2 cellular contexts compared by ENCODE assay signal in the genomic region with DNA sequence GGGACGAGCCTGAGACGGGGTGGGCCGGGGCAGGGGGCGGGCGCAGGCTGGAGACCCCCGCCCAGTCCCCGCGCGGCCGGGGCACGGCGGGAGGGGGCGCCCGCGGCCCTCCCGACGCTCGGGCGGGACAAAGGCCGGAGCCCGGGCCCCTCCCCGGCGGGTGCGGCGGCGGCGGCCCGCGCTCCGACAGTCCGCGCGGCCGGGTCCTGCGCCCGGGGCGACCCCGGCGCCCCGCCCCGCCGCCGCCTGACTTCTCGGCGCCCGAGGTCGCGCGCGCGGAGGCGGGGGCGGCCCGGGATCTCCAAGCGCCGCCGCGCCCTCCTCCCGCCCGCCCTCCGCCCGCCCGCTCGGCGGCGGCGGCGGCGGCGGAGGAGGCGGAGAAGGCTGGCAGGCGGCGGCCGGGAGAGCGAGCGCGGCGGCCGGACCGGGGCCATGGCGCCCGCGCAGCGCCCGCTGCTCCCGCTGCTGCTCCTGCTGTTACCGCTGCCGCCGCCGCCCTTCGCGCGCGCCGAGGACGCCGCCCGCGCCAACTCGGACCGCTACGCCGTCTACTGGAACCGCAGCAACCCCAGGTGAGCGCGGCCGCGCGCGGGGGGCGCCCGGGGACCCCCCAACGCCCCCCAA.
TF ChIP-seq lines count a peak whose summit lies in the region.

A gene (plus strand): TSS at position 137 of the 624 bp plus-strand sequence. CDS start 296 bp downstream, at position 433.

TF ChIP-seq in HEK293T, 16 proteins besides CTCF, POLR2A, EP300 and RAD21:
- TF ChIP-seq L3MBTL2 (conservative IDR thresholded peaks at IDR 0.05) = no peak
- TF ChIP-seq FOXK2 (IDR thresholded peaks at IDR 0.05) = no peak
- no peak for TF ChIP-seq NFRKB (IDR thresholded peaks at IDR 0.05)
- no peak for TF ChIP-seq BHLHE40 (IDR thresholded peaks at IDR 0.05; ENCODE audit: borderline replicate concordance)
- no peak for TF ChIP-seq SUZ12 (IDR thresholded peaks at IDR 0.05)
- no peak for TF ChIP-seq ZNF384 (IDR thresholded peaks at IDR 0.05)
- TF ChIP-seq SP1 (IDR thresholded peaks at IDR 0.05) = no peak
- no peak for TF ChIP-seq FOXA1 (IDR thresholded peaks at IDR 0.05)
- TF ChIP-seq CTBP1 (IDR thresholded peaks at IDR 0.05; ENCODE audit: borderline replicate concordance) = no peak
- TF ChIP-seq HDGF (IDR thresholded peaks at IDR 0.05; ENCODE audit: borderline replicate concordance) = no peak
- TF ChIP-seq LEF1 (IDR thresholded peaks at IDR 0.05; ENCODE audit: borderline replicate concordance) = no peak
- no peak for TF ChIP-seq ARNT (IDR thresholded peaks at IDR 0.05)
- TF ChIP-seq, protein P1, sequence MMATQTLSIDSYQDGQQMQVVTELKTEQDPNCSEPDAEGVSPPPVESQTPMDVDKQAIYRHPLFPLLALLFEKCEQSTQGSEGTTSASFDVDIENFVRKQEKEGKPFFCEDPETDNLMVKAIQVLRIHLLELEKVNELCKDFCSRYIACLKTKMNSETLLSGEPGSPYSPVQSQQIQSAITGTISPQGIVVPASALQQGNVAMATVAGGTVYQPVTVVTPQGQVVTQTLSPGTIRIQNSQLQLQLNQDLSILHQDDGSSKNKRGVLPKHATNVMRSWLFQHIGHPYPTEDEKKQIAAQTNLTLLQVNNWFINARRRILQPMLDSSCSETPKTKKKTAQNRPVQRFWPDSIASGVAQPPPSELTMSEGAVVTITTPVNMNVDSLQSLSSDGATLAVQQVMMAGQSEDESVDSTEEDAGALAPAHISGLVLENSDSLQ (IDR thresholded peaks at IDR 0.05) = no peak
- TF ChIP-seq FOXM1 (IDR thresholded peaks at IDR 0.05; ENCODE audit: borderline replicate concordance) = no peak
TF ChIP-seq in HEK293T: peak in this region for 0.

TF ChIP-seq in K562, 482 proteins besides CTCF, POLR2A, EP300 and RAD21 (continues in another document):
- TF ChIP-seq, protein P2, sequence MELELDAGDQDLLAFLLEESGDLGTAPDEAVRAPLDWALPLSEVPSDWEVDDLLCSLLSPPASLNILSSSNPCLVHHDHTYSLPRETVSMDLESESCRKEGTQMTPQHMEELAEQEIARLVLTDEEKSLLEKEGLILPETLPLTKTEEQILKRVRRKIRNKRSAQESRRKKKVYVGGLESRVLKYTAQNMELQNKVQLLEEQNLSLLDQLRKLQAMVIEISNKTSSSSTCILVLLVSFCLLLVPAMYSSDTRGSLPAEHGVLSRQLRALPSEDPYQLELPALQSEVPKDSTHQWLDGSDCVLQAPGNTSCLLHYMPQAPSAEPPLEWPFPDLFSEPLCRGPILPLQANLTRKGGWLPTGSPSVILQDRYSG (tag; conservative IDR thresholded peaks at IDR 0.05; ENCODE audit: low read depth) = no peak
- TF ChIP-seq ILF3 (IDR thresholded peaks at IDR 0.05; ENCODE audit: borderline replicate concordance) = no peak
- TF ChIP-seq GATAD2A (IDR thresholded peaks at IDR 0.05) = no peak
- TF ChIP-seq FOXA3 (CRISPR knock-in tag; conservative IDR thresholded peaks at IDR 0.05 in 1 of 2, IDR thresholded peaks at IDR 0.05 in 1 of 2) = no peak
- TF ChIP-seq POLR2B (IDR thresholded peaks at IDR 0.05; ENCODE audit: low read depth, partially characterized antibody) = no peak
- no peak for TF ChIP-seq HNRNPUL1 (IDR thresholded peaks at IDR 0.05; ENCODE audit: low read length)
- TF ChIP-seq, protein P3, sequence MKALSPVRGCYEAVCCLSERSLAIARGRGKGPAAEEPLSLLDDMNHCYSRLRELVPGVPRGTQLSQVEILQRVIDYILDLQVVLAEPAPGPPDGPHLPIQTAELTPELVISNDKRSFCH (CRISPR knock-in tag; IDR thresholded peaks at IDR 0.05) = no peak
- TF ChIP-seq, protein P3 (tag; IDR thresholded peaks at IDR 0.05) = no peak
- TF ChIP-seq, protein P4, sequence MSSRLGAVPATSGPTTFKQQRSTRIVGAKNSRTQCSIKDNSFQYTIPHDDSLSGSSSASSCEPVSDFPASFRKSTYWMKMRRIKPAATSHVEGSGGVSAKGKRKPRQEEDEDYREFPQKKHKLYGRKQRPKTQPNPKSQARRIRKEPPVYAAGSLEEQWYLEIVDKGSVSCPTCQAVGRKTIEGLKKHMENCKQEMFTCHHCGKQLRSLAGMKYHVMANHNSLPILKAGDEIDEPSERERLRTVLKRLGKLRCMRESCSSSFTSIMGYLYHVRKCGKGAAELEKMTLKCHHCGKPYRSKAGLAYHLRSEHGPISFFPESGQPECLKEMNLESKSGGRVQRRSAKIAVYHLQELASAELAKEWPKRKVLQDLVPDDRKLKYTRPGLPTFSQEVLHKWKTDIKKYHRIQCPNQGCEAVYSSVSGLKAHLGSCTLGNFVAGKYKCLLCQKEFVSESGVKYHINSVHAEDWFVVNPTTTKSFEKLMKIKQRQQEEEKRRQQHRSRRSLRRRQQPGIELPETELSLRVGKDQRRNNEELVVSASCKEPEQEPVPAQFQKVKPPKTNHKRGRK (tag; IDR thresholded peaks at IDR 0.05) = no peak
- TF ChIP-seq, protein P5, sequence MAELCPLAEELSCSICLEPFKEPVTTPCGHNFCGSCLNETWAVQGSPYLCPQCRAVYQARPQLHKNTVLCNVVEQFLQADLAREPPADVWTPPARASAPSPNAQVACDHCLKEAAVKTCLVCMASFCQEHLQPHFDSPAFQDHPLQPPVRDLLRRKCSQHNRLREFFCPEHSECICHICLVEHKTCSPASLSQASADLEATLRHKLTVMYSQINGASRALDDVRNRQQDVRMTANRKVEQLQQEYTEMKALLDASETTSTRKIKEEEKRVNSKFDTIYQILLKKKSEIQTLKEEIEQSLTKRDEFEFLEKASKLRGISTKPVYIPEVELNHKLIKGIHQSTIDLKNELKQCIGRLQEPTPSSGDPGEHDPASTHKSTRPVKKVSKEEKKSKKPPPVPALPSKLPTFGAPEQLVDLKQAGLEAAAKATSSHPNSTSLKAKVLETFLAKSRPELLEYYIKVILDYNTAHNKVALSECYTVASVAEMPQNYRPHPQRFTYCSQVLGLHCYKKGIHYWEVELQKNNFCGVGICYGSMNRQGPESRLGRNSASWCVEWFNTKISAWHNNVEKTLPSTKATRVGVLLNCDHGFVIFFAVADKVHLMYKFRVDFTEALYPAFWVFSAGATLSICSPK (IDR thresholded peaks at IDR 0.05; ENCODE audit: borderline replicate concordance) = no peak
- peak; percentile 43; the same call in 1 of the 2 replicates for TF ChIP-seq CXXC5 (CRISPR knock-in tag; IDR thresholded peaks at IDR 0.05)
- TF ChIP-seq, protein P6, sequence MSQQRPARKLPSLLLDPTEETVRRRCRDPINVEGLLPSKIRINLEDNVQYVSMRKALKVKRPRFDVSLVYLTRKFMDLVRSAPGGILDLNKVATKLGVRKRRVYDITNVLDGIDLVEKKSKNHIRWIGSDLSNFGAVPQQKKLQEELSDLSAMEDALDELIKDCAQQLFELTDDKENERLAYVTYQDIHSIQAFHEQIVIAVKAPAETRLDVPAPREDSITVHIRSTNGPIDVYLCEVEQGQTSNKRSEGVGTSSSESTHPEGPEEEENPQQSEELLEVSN (IDR thresholded peaks at IDR 0.05; ENCODE audit: borderline replicate concordance in 1 of 2, extremely low read depth in 1 of 2, insufficient read depth in 1 of 2, insufficient read length in 1 of 2, low read depth in 1 of 2, low read length in 1 of 2, poor library complexity in 1 of 2, severe bottlenecking in 1 of 2) = peak in 1 of 2 experiments; percentile 64
- TF ChIP-seq ZBTB7A (IDR thresholded peaks at IDR 0.05; ENCODE audit: borderline replicate concordance, control insufficient read depth, low read depth, low read length) = peak; percentile 82; the same call in 1 of the 2 replicates
- no peak for TF ChIP-seq ZNF551 (CRISPR knock-in tag; IDR thresholded peaks at IDR 0.05)
- TF ChIP-seq, protein P7, sequence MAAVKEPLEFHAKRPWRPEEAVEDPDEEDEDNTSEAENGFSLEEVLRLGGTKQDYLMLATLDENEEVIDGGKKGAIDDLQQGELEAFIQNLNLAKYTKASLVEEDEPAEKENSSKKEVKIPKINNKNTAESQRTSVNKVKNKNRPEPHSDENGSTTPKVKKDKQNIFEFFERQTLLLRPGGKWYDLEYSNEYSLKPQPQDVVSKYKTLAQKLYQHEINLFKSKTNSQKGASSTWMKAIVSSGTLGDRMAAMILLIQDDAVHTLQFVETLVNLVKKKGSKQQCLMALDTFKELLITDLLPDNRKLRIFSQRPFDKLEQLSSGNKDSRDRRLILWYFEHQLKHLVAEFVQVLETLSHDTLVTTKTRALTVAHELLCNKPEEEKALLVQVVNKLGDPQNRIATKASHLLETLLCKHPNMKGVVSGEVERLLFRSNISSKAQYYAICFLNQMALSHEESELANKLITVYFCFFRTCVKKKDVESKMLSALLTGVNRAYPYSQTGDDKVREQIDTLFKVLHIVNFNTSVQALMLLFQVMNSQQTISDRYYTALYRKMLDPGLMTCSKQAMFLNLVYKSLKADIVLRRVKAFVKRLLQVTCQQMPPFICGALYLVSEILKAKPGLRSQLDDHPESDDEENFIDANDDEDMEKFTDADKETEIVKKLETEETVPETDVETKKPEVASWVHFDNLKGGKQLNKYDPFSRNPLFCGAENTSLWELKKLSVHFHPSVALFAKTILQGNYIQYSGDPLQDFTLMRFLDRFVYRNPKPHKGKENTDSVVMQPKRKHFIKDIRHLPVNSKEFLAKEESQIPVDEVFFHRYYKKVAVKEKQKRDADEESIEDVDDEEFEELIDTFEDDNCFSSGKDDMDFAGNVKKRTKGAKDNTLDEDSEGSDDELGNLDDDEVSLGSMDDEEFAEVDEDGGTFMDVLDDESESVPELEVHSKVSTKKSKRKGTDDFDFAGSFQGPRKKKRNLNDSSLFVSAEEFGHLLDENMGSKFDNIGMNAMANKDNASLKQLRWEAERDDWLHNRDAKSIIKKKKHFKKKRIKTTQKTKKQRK (IDR thresholded peaks at IDR 0.05; ENCODE audit: borderline replicate concordance, low read depth, low read length) = no peak
- TF ChIP-seq FOXK1 (CRISPR knock-in tag; IDR thresholded peaks at IDR 0.05; ENCODE audit: borderline replicate concordance) = no peak
- no peak for TF ChIP-seq POLR2G (IDR thresholded peaks at IDR 0.05; ENCODE audit: low read depth, low read length)
- no peak for TF ChIP-seq ELF1 (tag; IDR thresholded peaks at IDR 0.05)
- TF ChIP-seq, protein P8, sequence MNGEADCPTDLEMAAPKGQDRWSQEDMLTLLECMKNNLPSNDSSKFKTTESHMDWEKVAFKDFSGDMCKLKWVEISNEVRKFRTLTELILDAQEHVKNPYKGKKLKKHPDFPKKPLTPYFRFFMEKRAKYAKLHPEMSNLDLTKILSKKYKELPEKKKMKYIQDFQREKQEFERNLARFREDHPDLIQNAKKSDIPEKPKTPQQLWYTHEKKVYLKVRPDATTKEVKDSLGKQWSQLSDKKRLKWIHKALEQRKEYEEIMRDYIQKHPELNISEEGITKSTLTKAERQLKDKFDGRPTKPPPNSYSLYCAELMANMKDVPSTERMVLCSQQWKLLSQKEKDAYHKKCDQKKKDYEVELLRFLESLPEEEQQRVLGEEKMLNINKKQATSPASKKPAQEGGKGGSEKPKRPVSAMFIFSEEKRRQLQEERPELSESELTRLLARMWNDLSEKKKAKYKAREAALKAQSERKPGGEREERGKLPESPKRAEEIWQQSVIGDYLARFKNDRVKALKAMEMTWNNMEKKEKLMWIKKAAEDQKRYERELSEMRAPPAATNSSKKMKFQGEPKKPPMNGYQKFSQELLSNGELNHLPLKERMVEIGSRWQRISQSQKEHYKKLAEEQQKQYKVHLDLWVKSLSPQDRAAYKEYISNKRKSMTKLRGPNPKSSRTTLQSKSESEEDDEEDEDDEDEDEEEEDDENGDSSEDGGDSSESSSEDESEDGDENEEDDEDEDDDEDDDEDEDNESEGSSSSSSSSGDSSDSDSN (IDR thresholded peaks at IDR 0.05; ENCODE audit: borderline replicate concordance in 1 of 2, low read depth in 2 of 2, low read length in 2 of 2) = 0 out of 4 replicates have a peak, but pooled peaks of 1 of the 2 experiments have one; percentile 36
- no peak for TF ChIP-seq ZNF311 (CRISPR knock-in tag; IDR thresholded peaks at IDR 0.05)
